ENCODE assay signal across 8 cellular contexts in genomic region chr7:149773446-149774236, GRCh38. TPM values are rescaled to one million over a fixed set of nuclear protein-coding genes. Genes with fewer than 3 reads are reported as not detected.
DNase-seq lines count a peak whose midpoint lies in the region; ATAC-seq, FAIRE-seq and TF ChIP-seq lines count a peak whose summit lies in the region.

ZNF467 (minus strand) TSS chr7:149773588; CDS start chr7:149771032, 2,556 bp downstream.

- H3K27ac ChIP-seq in BLaER1 treated with 17β-estradiol and CSF1 and Interleukin-3, amounts not matched to agents 10 nM and 100 nM: peak within 1 kb of the TSS; percentile 49 to 93 (median 84); a peak in 21 of 22 replicates
- H3K27ac ChIP-seq in endodermal cell (ENCODE audit: low read depth, low read length) (peak within 1 kb of the TSS; percentile 38), substantia nigra (ENCODE audit: low read depth, low read length, poor library complexity, severe bottlenecking) (peak within 1 kb of the TSS; percentile 59)

- DNase-seq in LoVo (ENCODE audit: low spot score) (peak; percentile 47), endodermal cell (peak; percentile 66), mucosa of descending colon (peak; percentile 55 to 81 (median 66)), substantia nigra (lab: John Stamatoyannopoulos, UW) (peak in 30 of 49 donors; percentile 18 to 91 (median 42)), D721Med (ENCODE audit: insufficient read length, low spot score) (no peak), NCI-H446 treated with DMSO at 0.1 percent for 48 hours (lab: John Stamatoyannopoulos, UW) (no peak)
- peak; percentile 38 for DNase-seq in activated CD4-positive, alpha-beta T cell treated with anti-CD3 and anti-CD28 coated beads for 48 hours

- H3K9ac ChIP-seq in BLaER1 treated with 17β-estradiol and CSF1 and Interleukin-3, amounts not matched to agents 10 nM and 100 nM: peak within 1 kb of the TSS; percentile 76 to 94 (median 83)
- H3K9ac ChIP-seq in endodermal cell (ENCODE audit: extremely low read depth, low read length, poor library complexity, severe bottlenecking): no peak within 1 kb of the TSS

- no peaks in the 10 kb centered on the region for H3K9me3 Mint-ChIP-seq in endodermal cell

- H3K27ac Mint-ChIP-seq in endodermal cell: no peak within 1 kb of the TSS

- peaks cover 8% of the 10 kb centered on the region for H3K4me1 Mint-ChIP-seq in endodermal cell

- 1 to 20% methylated on average over 1 to 56 of the region's 57 CpGs for WGBS in endodermal cell (ENCODE audit: insufficient coverage in 1 of 2, insufficient read length in 1 of 2), 2 experiments

- TF ChIP-seq CTCF in endodermal cell (conservative IDR thresholded peaks at IDR 0.05) (no peak), mucosa of descending colon (IDR thresholded peaks at IDR 0.05) (no peak), D721Med (IDR thresholded peaks at IDR 0.05; ENCODE audit: insufficient read depth, missing control alignments) (no peak)

- no peaks in the 10 kb centered on the region for H3K9me3 ChIP-seq in BLaER1 treated with 17β-estradiol and CSF1 and Interleukin-3, amounts not matched to agents 10 nM and 100 nM (replicated peaks in 1 of 11)
- no peaks in the 10 kb centered on the region for H3K9me3 ChIP-seq in endodermal cell (ENCODE audit: control insufficient read depth, low read length)
- H3K9me3 ChIP-seq in mucosa of descending colon: no peaks in the 10 kb centered on the region

- peaks cover 12 to 24% (median 20%) of the 10 kb centered on the region in 11 experiments; a peak in 20 of 22 replicates for H3K36me3 ChIP-seq in BLaER1 treated with 17β-estradiol and CSF1 and Interleukin-3, amounts not matched to agents 10 nM and 100 nM
- no peaks in the 10 kb centered on the region for H3K36me3 ChIP-seq in endodermal cell (ENCODE audit: control insufficient read depth, insufficient read depth, low read length)
- no peaks in the 10 kb centered on the region for H3K36me3 ChIP-seq in mucosa of descending colon (ENCODE audit: low read depth)

- peak; percentile 5 for ATAC-seq in mucosa of descending colon

- peak within 1 kb of the TSS; percentile 87 to 96 (median 92) for H3K4me2 ChIP-seq in BLaER1 treated with 17β-estradiol and CSF1 and Interleukin-3, amounts not matched to agents 10 nM and 100 nM

- no peaks in the 10 kb centered on the region for H3K36me3 Mint-ChIP-seq in endodermal cell (ENCODE audit: low read depth)

- peaks cover 0 to 31% (median 19%) of the 10 kb centered on the region in 11 experiments; a peak in 13 of 22 replicates for H4K20me1 ChIP-seq in BLaER1 treated with 17β-estradiol and CSF1 and Interleukin-3, amounts not matched to agents 10 nM and 100 nM

- H3K4me1 ChIP-seq in BLaER1 treated with 17β-estradiol and CSF1 and Interleukin-3, amounts not matched to agents 10 nM and 100 nM: peaks cover 52 to 63% (median 58%) of the 10 kb centered on the region in 10 experiments
- H3K4me1 ChIP-seq in endodermal cell (ENCODE audit: control insufficient read depth, insufficient read depth, low read length) (no peaks in the 10 kb centered on the region), mucosa of descending colon (ENCODE audit: low read depth) (peaks cover 8% of the 10 kb centered on the region)

- peak within 1 kb of the TSS; percentile 56 for H3K4me3 Mint-ChIP-seq in endodermal cell

- intact Hi-C loops in mucosa of descending colon (cut with DNase I, micrococcal nuclease): no loop called here

- peak within 1 kb of the TSS; percentile 65 to 87 (median 78) for H3K4me3 ChIP-seq in BLaER1 treated with 17β-estradiol and CSF1 and Interleukin-3, amounts not matched to agents 10 nM and 100 nM
- peak within 1 kb of the TSS; percentile 70 for H3K4me3 ChIP-seq in endodermal cell (ENCODE audit: low read length)
- peak within 1 kb of the TSS; percentile 11 for H3K4me3 ChIP-seq in mucosa of descending colon

- FAIRE-seq in D721Med (lab: Jason Lieb, UNC): no peak

- H3K27me3 Mint-ChIP-seq in endodermal cell (ENCODE audit: insufficient read depth): peaks cover 72% of the 10 kb centered on the region

- H3K27me3 ChIP-seq in BLaER1 treated with 17β-estradiol and CSF1 and Interleukin-3, amounts not matched to agents 10 nM and 100 nM: no peaks in the 10 kb centered on the region
- H3K27me3 ChIP-seq in endodermal cell (ENCODE audit: control insufficient read depth, insufficient read depth, low read length, poor library complexity, severe bottlenecking): peaks cover 47% of the 10 kb centered on the region

RNA-seq across cellular contexts. Expression of gene ZNF467, which starts in this region (rescaled TPM):
- total RNA-seq in endodermal cell: 1 to 10 TPM in 1 of 2 donors, under 1 TPM in 1; 0.91 to 2.5 TPM
- polyA plus RNA-seq in endodermal cell (2013, experiment 1 of 2): 6.0 TPM
- polyA plus RNA-seq in endodermal cell (2013, experiment 2 of 2): 5.3 TPM
- 10 to 100 TPM in 1 of 3 donors, 1 to 10 TPM in 2; 2.4 to 19.5 (median 5.1) TPM for total RNA-seq in mucosa of descending colon

Comparison
In these comparisons a context has a peak if more than half of its experiments do, and no peak if none do; other contexts are left out.
1. H3K4me3 ChIP-seq: peak in every context shown above with its lines; median percentile 78 in BLaER1 treated with 17β-estradiol and CSF1 and Interleukin-3, amounts not matched to agents 10 nM and 100 nM; 70 in endodermal cell; 11 in mucosa of descending colon.
2. DNase-seq: peak in LoVo (single experiment), activated CD4-positive, alpha-beta T cell treated with anti-CD3 and anti-CD28 coated beads for 48 hours (single experiment), endodermal cell (single experiment), mucosa of descending colon (3 of 3) and substantia nigra (30 of 49); none in D721Med (single experiment) and NCI-H446 treated with DMSO at 0.1 percent for 48 hours (single experiment).
3. Peak in every context shown above with its lines, with median percentiles within 50 percentile points of each other: H3K27ac ChIP-seq.